In the genomic region with DNA sequence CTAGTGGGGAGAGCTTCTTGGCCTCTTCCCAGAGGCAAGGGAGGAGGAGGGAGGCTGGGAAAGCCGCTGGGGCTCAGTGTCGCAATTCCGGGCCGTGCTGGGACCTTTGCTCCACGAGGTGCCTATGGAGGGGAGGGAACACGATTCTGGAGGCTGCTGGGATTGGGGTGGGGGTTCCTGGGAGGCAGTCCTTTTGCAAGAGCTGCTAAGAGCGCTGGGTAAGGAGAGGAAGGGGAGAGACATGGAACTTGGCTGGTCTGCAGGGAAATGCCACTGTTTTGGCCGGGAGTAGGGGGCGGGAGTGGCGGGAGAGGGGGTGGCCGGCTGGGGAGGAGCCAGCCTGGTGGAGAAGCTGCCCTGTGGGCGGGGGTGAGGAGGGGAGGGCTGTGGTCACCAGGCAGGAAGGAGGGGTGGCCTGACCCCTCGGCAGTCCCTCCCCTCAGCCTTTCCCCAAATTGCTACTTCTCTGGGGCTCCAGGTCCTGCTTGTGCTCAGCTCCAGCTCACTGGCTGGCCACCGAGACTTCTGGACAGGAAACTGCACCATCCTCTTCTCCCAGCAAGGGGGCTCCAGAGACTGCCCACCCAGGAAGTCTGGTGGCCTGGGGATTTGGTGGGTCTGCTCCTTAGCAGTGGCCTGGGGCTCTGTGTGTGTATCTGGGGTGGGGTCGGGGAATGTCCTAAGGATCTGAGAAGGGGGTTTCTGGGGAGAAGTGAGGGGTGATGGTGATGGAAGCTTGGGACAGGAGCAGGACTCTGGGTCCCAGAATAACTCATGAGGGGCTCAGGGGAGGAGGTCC, we compare ENCODE assay signal across 8 cellular contexts. TPM values are rescaled to one million over a fixed set of nuclear protein-coding genes. Genes with fewer than 3 reads are reported as not detected.
DNase-seq lines count a peak whose midpoint lies in the region; ATAC-seq, FAIRE-seq and TF ChIP-seq lines count a peak whose summit lies in the region.

A gene (plus strand): TSS at position 479 of the 799 bp plus-strand sequence. CDS start 1,221 bp downstream, outside the sequence.

- H3K27ac Mint-ChIP-seq in MCF 10A (ENCODE audit: low read depth, unreplicated experiment) (peak within 1 kb of the TSS; percentile 1), immature natural killer cell (peak within 1 kb of the TSS; percentile 34 to 75 (median 65))

- H3K9me3 Mint-ChIP-seq in MCF 10A (ENCODE audit: unreplicated experiment): no peaks in the 10 kb centered on the region
- no peaks in the 10 kb centered on the region for H3K9me3 Mint-ChIP-seq in immature natural killer cell

- H3K36me3 ChIP-seq in ES-I3 (ENCODE audit: insufficient read depth, low read length) (no peaks in the 10 kb centered on the region), small intestine (ENCODE audit: control insufficient read depth in 2 of 2, insufficient read depth in 2 of 2, low read length in 2 of 2) (no peaks in the 10 kb centered on the region)

- DNase-seq in NCI-H146 (lab: John Stamatoyannopoulos, UW): peak; percentile 25
- peak; percentile 88 for DNase-seq in MCF 10A (ENCODE audit: unreplicated experiment)
- peak; percentile 38 to 47 (median 42) for DNase-seq in immature natural killer cell
- peak; percentile 89 for DNase-seq in small intestine
- DNase-seq in activated gamma-delta T cell (lab: John Stamatoyannopoulos, UW): no peak

- H3K9ac ChIP-seq in ES-I3 (ENCODE audit: low read depth, low read length): peak within 1 kb of the TSS; percentile 40; the same call in 1 of the 2 replicates

- H3K27me3 Mint-ChIP-seq in MCF 10A (ENCODE audit: insufficient read depth, unreplicated experiment) (no peaks in the 10 kb centered on the region), immature natural killer cell (ENCODE audit: low read depth in 3 of 3) (no peaks in the 10 kb centered on the region)

- no TSS peak for BruUV-seq in MCF 10A (replicated peaks; lab: Mats Ljungman, UMichigan)

- intact Hi-C loops in MCF 10A (cut with micrococcal nuclease): loop anchor here (2.0 kb wide), 2 partner anchors 91 to 97 kb away; no protein-coding TSS in a partner anchor

- TF ChIP-seq CTCF in MCF 10A (IDR thresholded peaks at IDR 0.05; ENCODE audit: unreplicated experiment): peak; percentile 32

- no peak for FAIRE-seq in small intestine (lab: Jason Lieb, UNC)

- no peaks in the 10 kb centered on the region for H3K9me3 ChIP-seq in ES-I3 (ENCODE audit: control insufficient read depth, insufficient read depth, low read length)
- H3K9me3 ChIP-seq in small intestine (ENCODE audit: control insufficient read depth, low read depth): no peaks in the 10 kb centered on the region

- ATAC-seq in HG02763 (IDR thresholded peaks at IDR 0.05; ENCODE audit: unreplicated experiment): no peak
- no peak for ATAC-seq in HG03432 (IDR thresholded peaks at IDR 0.05; ENCODE audit: unreplicated experiment)

- no peaks in the 10 kb centered on the region for H3K27me3 ChIP-seq in small intestine (ENCODE audit: control insufficient read depth in 2 of 2, insufficient read depth in 2 of 2, low read length in 2 of 2)

- peak within 1 kb of the TSS in 1 of 2 donors; percentile 60 for H3K4me3 ChIP-seq in small intestine (ENCODE audit: low read depth in 1 of 2, low read length in 2 of 2)

- POLR2A ChIA-PET in MCF 10A (lab: Yijun Ruan, JAX): interaction anchor here (0.8 to 3.3 kb wide), 8 partner anchors 9 to 73 kb away, joined by 3 to 38 read pairs (median 6); a partner anchor contains a TSS

- peak within 1 kb of the TSS; percentile 71 to 80 for H3K27ac ChIP-seq in small intestine (ENCODE audit: low read depth in 1 of 2, low read length in 1 of 2)

- CTCF ChIA-PET in MCF 10A (lab: Yijun Ruan, JAX): interaction anchor here (0.6 to 4.2 kb wide), 9 partner anchors 9 to 595 kb away, joined by 3 to 33 read pairs (median 4); a partner anchor contains a TSS

- no peaks in the 10 kb centered on the region for H3K36me3 Mint-ChIP-seq in MCF 10A (ENCODE audit: insufficient read depth, unreplicated experiment)
- H3K36me3 Mint-ChIP-seq in immature natural killer cell: peaks cover 0 to 3% (median 0%) of the 10 kb centered on the region in 3 donors

- 9% methylated on average over 15 of the region's 15 CpGs for WGBS in small intestine, 3 donors

- H3K4me1 Mint-ChIP-seq in MCF 10A (ENCODE audit: insufficient read depth, unreplicated experiment): peaks cover 24% of the 10 kb centered on the region
- peaks cover 17 to 27% of the 10 kb centered on the region in 2 donors for H3K4me1 Mint-ChIP-seq in immature natural killer cell

- peaks cover 13% of the 10 kb centered on the region; the same call in 1 of the 2 replicates for H3K4me1 ChIP-seq in ES-I3 (ENCODE audit: insufficient read depth, low read length)
- peaks cover 2 to 21% of the 10 kb centered on the region in 2 donors for H3K4me1 ChIP-seq in small intestine (ENCODE audit: control insufficient read depth in 2 of 2, insufficient read depth in 1 of 2, low read depth in 1 of 2, low read length in 1 of 2)

- peak within 1 kb of the TSS; percentile 80 for H3K4me3 Mint-ChIP-seq in MCF 10A (ENCODE audit: unreplicated experiment)
- peak within 1 kb of the TSS; percentile 62 to 81 (median 78) for H3K4me3 Mint-ChIP-seq in immature natural killer cell

RNA-seq across cellular contexts. Expression of the gene that starts here (rescaled TPM):
- 17.8 and 20.0 TPM in 2 replicates for total RNA-seq in MCF 10A (2022)
- 10 to 100 TPM; 14.8 to 20.3 (median 19.8) TPM for polyA plus RNA-seq in immature natural killer cell
- polyA plus RNA-seq in small intestine: 100 to 1,000 TPM; 102 to 366 (median 223) TPM

Comparison
In these comparisons a context has a peak if more than half of its experiments do, and no peak if none do; other contexts are left out.
1. RNA of the gene that starts here (polyA plus RNA-seq): 102 to 366 TPM in small intestine; 14.8 to 20.3 TPM in immature natural killer cell; every median in the first group is over 4 times any median in the second.